ENCODE assay signal across 8 cellular contexts in the genomic region with DNA sequence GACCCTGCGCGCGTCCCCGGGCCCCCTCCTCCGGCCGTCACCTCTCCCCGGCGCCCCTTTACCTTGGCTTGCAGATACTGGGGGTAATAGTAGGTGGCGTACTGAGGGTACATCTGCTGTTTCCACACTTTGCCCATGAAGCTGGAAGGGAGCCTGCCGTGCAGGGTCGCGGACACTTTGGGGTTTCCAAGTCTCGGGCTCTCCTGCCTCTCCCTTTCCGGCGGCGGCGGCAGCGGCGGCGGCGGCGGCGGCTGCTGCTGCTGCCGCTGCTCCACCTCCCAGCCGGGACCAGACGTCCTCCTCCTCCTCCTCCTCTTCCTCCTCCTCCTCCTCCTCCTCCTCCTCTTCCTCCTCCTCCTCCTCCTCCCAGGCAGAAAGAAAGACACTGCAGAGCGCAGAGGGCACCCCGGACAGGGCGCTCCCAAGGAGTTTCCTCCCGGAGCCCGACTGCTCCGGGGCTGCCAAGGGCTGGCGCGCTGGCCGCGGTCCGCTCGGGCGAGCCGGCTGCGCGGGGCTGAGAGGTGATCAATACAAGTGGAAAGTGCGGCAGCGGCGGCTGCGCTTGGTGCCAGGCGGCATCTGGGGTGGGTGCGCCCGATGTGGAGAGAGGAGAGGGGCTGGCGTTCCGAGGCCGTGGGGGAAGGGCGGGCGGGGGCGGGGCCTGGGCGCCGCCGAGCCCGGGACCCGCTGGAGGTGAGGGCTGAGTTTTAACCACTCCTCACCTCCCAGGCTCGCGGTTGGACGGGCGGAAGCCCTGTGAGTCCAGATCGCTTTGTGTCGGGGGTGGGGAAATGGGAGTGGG. TPM values are rescaled to one million over a fixed set of nuclear protein-coding genes. Genes with fewer than 3 reads are reported as not detected.
DNase-seq lines count a peak whose midpoint lies in the region; ATAC-seq lines count a peak whose summit lies in the region.

A gene with protein sequence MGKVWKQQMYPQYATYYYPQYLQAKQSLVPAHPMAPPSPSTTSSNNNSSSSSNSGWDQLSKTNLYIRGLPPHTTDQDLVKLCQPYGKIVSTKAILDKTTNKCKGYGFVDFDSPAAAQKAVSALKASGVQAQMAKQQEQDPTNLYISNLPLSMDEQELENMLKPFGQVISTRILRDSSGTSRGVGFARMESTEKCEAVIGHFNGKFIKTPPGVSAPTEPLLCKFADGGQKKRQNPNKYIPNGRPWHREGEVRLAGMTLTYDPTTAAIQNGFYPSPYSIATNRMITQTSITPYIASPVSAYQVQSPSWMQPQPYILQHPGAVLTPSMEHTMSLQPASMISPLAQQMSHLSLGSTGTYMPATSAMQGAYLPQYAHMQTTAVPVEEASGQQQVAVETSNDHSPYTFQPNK (minus strand): TSS at position 581 of the 802 bp plus-strand sequence. CDS start 444 bp downstream, at position 137.

- DNase-seq in 8988T = peak; percentile 44
- peak; percentile 32 for DNase-seq in NCI-H345 treated with DMSO at 0.1 percent for 48 hours (lab: John Stamatoyannopoulos, UW; ENCODE audit: unreplicated experiment)
- DNase-seq in activated CD8-positive, alpha-beta T cell treated with anti-CD3 and anti-CD28 coated beads, Interleukin-2, amount 10 ng/mL, durations not matched to agents 7 days and 5 days = peak; percentile 61
- DNase-seq in effector memory CD8-positive, alpha-beta T cell = peak; percentile 29 to 44 (median 39)
- peak; percentile 8 to 20 for DNase-seq in memory B cell (ENCODE audit: low spot score in 2 of 2)
- peak; percentile 23 for DNase-seq in stimulated activated CD8-positive, alpha-beta memory T cell treated with anti-CD3 and anti-CD28 coated beads, Interleukin-15, amount 100 ng/mL, for 24 hours (ENCODE audit: low read depth)

- peaks cover 9% of the 10 kb centered on the region for H3K27me3 Mint-ChIP-seq in activated CD8-positive, alpha-beta T cell treated with anti-CD3 and anti-CD28 coated beads, Interleukin-2, amount 10 ng/mL, durations not matched to agents 7 days and 5 days (ENCODE audit: low read depth)
- no peaks in the 10 kb centered on the region for H3K27me3 Mint-ChIP-seq in effector memory CD8-positive, alpha-beta T cell
- H3K27me3 Mint-ChIP-seq in memory B cell = peaks cover 21% of the 10 kb centered on the region

- H3K4me1 Mint-ChIP-seq in activated CD8-positive, alpha-beta T cell treated with anti-CD3 and anti-CD28 coated beads, Interleukin-2, amount 10 ng/mL, durations not matched to agents 7 days and 5 days (ENCODE audit: low read depth) = peaks cover 36% of the 10 kb centered on the region
- peaks cover 6 to 15% of the 10 kb centered on the region in 2 donors for H3K4me1 Mint-ChIP-seq in effector memory CD8-positive, alpha-beta T cell (ENCODE audit: low read depth in 2 of 2)
- peaks cover 6% of the 10 kb centered on the region for H3K4me1 Mint-ChIP-seq in memory B cell

- H3K27ac Mint-ChIP-seq in activated CD8-positive, alpha-beta T cell treated with anti-CD3 and anti-CD28 coated beads, Interleukin-2, amount 10 ng/mL, durations not matched to agents 7 days and 5 days = peak within 1 kb of the TSS; percentile 91
- peak within 1 kb of the TSS; percentile 92 to 94 for H3K27ac Mint-ChIP-seq in effector memory CD8-positive, alpha-beta T cell
- H3K27ac Mint-ChIP-seq in memory B cell = no peak within 1 kb of the TSS

- POLR2A ChIA-PET in activated CD8-positive, alpha-beta T cell treated with anti-CD3 and anti-CD28 coated beads, Interleukin-2, amount 10 ng/mL, durations not matched to agents 7 days and 5 days (lab: Charles Lee) = interaction anchor here (0.6 to 1.3 kb wide), 2 partner anchors 78 to 82 kb away, joined by 3 to 6 read pairs; no protein-coding TSS in a partner anchor

- no peaks in the 10 kb centered on the region for H3K9me3 Mint-ChIP-seq in activated CD8-positive, alpha-beta T cell treated with anti-CD3 and anti-CD28 coated beads, Interleukin-2, amount 10 ng/mL, durations not matched to agents 7 days and 5 days (ENCODE audit: insufficient read depth)
- no peaks in the 10 kb centered on the region for H3K9me3 Mint-ChIP-seq in effector memory CD8-positive, alpha-beta T cell
- H3K9me3 Mint-ChIP-seq in memory B cell = no peaks in the 10 kb centered on the region

- H3K36me3 Mint-ChIP-seq in activated CD8-positive, alpha-beta T cell treated with anti-CD3 and anti-CD28 coated beads, Interleukin-2, amount 10 ng/mL, durations not matched to agents 7 days and 5 days (ENCODE audit: low read depth) = peaks cover 12% of the 10 kb centered on the region
- H3K36me3 Mint-ChIP-seq in effector memory CD8-positive, alpha-beta T cell (ENCODE audit: insufficient read depth) = peaks cover 15% of the 10 kb centered on the region
- H3K36me3 Mint-ChIP-seq in memory B cell = no peaks in the 10 kb centered on the region

- H3K4me3 Mint-ChIP-seq in activated CD8-positive, alpha-beta T cell treated with anti-CD3 and anti-CD28 coated beads, Interleukin-2, amount 10 ng/mL, durations not matched to agents 7 days and 5 days = peak within 1 kb of the TSS; percentile 89
- peak within 1 kb of the TSS; percentile 91 to 94 for H3K4me3 Mint-ChIP-seq in effector memory CD8-positive, alpha-beta T cell
- peak within 1 kb of the TSS; percentile 87 for H3K4me3 Mint-ChIP-seq in memory B cell

- CTCF ChIA-PET in activated CD8-positive, alpha-beta T cell treated with anti-CD3 and anti-CD28 coated beads, Interleukin-2, amount 10 ng/mL, durations not matched to agents 7 days and 5 days (lab: Charles Lee) = interaction anchor here (2.6 kb wide), 1 partner anchor 64 kb away, joined by 9 read pairs; no protein-coding TSS in a partner anchor

- peak; percentile 44 for ATAC-seq in GM21390 (IDR thresholded peaks at IDR 0.05; ENCODE audit: unreplicated experiment)
- peak; percentile 59 for ATAC-seq in activated CD8-positive, alpha-beta T cell treated with anti-CD3 and anti-CD28 coated beads, Interleukin-2, amount 10 ng/mL, durations not matched to agents 7 days and 5 days
- peak; percentile 55 for ATAC-seq in effector memory CD8-positive, alpha-beta T cell (replicated peaks)
- ATAC-seq in memory B cell (ENCODE audit: low read depth) = peak; percentile 61
- no peak for ATAC-seq in GM18519 (IDR thresholded peaks at IDR 0.05; ENCODE audit: low FRiP score, unreplicated experiment)

RNA-seq across cellular contexts. Expression of the gene that starts here (rescaled TPM):
- 10 to 100 TPM; 84.7 to 87.9 TPM for total RNA-seq in activated CD8-positive, alpha-beta T cell treated with anti-CD3 and anti-CD28 coated beads, Interleukin-2, amount 10 ng/mL, durations not matched to agents 7 days and 5 days
